1 cellular context compared by ENCODE assay signal in the genomic region with DNA sequence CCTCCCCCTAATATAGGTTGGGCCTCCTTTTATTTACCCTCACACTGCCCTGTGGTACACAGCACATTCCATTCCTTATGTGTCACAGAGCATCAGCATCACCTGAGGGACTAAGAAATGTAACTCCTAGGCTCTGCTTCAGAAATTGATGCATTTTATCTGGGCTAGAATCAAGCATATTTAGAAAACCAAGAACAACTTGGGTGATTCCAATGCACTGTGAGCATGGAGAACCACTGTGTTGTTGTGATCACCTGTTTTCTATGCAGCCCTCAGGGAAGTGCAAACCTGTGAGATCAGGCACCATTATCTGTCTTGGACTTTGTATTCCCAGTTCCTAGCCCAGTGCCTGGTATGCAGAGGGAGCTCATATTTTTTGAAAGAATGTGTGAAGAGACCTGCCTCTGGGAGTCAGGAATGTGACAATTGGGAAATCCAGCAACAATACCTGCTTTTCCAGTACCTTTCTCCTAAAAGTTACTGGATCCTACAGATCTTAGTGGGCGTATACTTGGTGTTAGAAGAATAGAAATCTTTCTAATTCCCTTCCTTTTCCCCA.
TF ChIP-seq lines count a peak whose summit lies in the region.

No MANE protein-coding gene starts in this region.

TF ChIP-seq in HepG2, 621 proteins besides CTCF, POLR2A, EP300 and RAD21 (continued from another document and continues in another):
- TF ChIP-seq, protein P1, sequence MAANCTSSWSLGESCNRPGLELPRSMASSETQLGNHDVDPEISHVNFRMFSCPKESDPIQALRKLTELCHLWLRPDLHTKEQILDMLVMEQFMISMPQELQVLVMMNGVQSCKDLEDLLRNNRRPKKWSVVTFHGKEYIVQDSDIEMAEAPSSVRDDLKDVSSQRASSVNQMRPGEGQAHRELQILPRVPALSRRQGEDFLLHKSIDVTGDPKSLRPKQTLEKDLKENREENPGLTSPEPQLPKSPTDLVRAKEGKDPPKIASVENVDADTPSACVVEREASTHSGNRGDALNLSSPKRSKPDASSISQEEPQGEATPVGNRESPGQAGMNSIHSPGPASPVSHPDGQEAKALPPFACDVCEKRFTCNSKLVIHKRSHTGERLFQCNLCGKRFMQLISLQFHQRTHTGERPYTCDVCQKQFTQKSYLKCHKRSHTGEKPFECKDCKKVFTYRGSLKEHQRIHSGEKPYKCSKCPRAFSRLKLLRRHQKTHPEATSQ (CRISPR knock-in tag; IDR thresholded peaks at IDR 0.05; ENCODE audit: borderline replicate concordance): peak; percentile 86; the same call in 1 of the 2 replicates
- TF ChIP-seq ZNF205 (CRISPR knock-in tag; IDR thresholded peaks at IDR 0.05) (peak; percentile 73; the same call in 1 of the 2 replicates), REPIN1 (CRISPR knock-in tag; IDR thresholded peaks at IDR 0.05; ENCODE audit: borderline replicate concordance, low read depth) (peak; percentile 79; the same call in 1 of the 2 replicates), SOX13 (IDR thresholded peaks at IDR 0.05) (peak; percentile 50; the same call in 1 of the 2 replicates), SOX13 (CRISPR knock-in tag; conservative IDR thresholded peaks at IDR 0.05 in 1 of 2, IDR thresholded peaks at IDR 0.05 in 1 of 2) (peak in 1 of 2 experiments; percentile 91; a peak in 2 of 4 replicates), SUZ12 (IDR thresholded peaks at IDR 0.05; ENCODE audit: low read depth, low read length) (no peak), HNF4G (IDR thresholded peaks at IDR 0.05; ENCODE audit: borderline replicate concordance, low read depth, low read length) (peak; percentile 91), HNF4G (CRISPR knock-in tag; IDR thresholded peaks at IDR 0.05; ENCODE audit: borderline replicate concordance, low read depth) (peak; percentile 71; the same call in 1 of the 2 replicates), CBX5 (CRISPR knock-in tag; IDR thresholded peaks at IDR 0.05; ENCODE audit: borderline replicate concordance) (peak; percentile 53), ZNF3 (CRISPR knock-in tag; IDR thresholded peaks at IDR 0.05) (peak; percentile 75; the same call in 1 of the 2 replicates), ZMYM4 (CRISPR knock-in tag; IDR thresholded peaks at IDR 0.05) (peak; percentile 45; the same call in 1 of the 2 replicates), HOXA3 (CRISPR knock-in tag; IDR thresholded peaks at IDR 0.05) (0 out of 2 replicates have a peak, but pooled peaks have one; percentile 27), NR2F2 (IDR thresholded peaks at IDR 0.05; ENCODE audit: borderline replicate concordance, low read depth) (no peak; the same call in 1 of the 2 replicates), DMAP1 (CRISPR knock-in tag; IDR thresholded peaks at IDR 0.05) (0 out of 2 replicates have a peak, but pooled peaks have one; percentile 32), ESRRA (CRISPR knock-in tag; IDR thresholded peaks at IDR 0.05; ENCODE audit: low read depth) (0 out of 2 replicates have a peak, but pooled peaks have one; percentile 32), ETV5 (CRISPR knock-in tag; IDR thresholded peaks at IDR 0.05; ENCODE audit: borderline replicate concordance) (no peak), RFX5 (IDR thresholded peaks at IDR 0.05; ENCODE audit: low read depth, low read length) (no peak), PHF5A (CRISPR knock-in tag; IDR thresholded peaks at IDR 0.05; ENCODE audit: low read depth, unreplicated experiment) (no peak), ZKSCAN8 (CRISPR knock-in tag; IDR thresholded peaks at IDR 0.05; ENCODE audit: borderline replicate concordance) (0 out of 2 replicates have a peak, but pooled peaks have one; percentile 35), ZEB1 (IDR thresholded peaks at IDR 0.05; ENCODE audit: insufficient replicate concordance, low read depth) (peak; percentile 97), NFIC (IDR thresholded peaks at IDR 0.05; ENCODE audit: low read length) (peak; percentile 57; the same call in 1 of the 2 replicates), KMT2A (CRISPR knock-in tag; IDR thresholded peaks at IDR 0.05) (no peak), ZNF292 (CRISPR knock-in tag; IDR thresholded peaks at IDR 0.05; ENCODE audit: borderline replicate concordance, low read depth) (peak; percentile 37; the same call in 1 of the 2 replicates), ZNF296 (CRISPR knock-in tag; conservative IDR thresholded peaks at IDR 0.05) (no peak), HMG20B (CRISPR knock-in tag; conservative IDR thresholded peaks at IDR 0.05) (0 out of 2 replicates have a peak, but pooled peaks have one; percentile 22), SMAD3 (CRISPR knock-in tag; IDR thresholded peaks at IDR 0.05) (0 out of 2 replicates have a peak, but pooled peaks have one; percentile 46), NFYB (CRISPR knock-in tag; IDR thresholded peaks at IDR 0.05) (no peak), SIX4 (CRISPR knock-in tag; IDR thresholded peaks at IDR 0.05) (peak; percentile 42; the same call in 1 of the 2 replicates), FOSL2 (CRISPR knock-in tag; IDR thresholded peaks at IDR 0.05) (peak; percentile 88), SKI (IDR thresholded peaks at IDR 0.05; ENCODE audit: partially characterized antibody) (no peak), ZSCAN31 (CRISPR knock-in tag; IDR thresholded peaks at IDR 0.05; ENCODE audit: low read depth) (peak; percentile 40; the same call in 1 of the 2 replicates), KLF9 (CRISPR knock-in tag; IDR thresholded peaks at IDR 0.05; ENCODE audit: low read depth) (no peak), FOXP1 (IDR thresholded peaks at IDR 0.05) (no peak), FOXP1 (CRISPR knock-in tag; IDR thresholded peaks at IDR 0.05) (peak; percentile 50; the same call in 1 of the 2 replicates), HNRNPH1 (optimal IDR thresholded peaks at IDR 0.05; ENCODE audit: low read depth, low read length) (no peak), GATAD2A (CRISPR knock-in tag; IDR thresholded peaks at IDR 0.05) (peak; percentile 59), SP140L (CRISPR knock-in tag; IDR thresholded peaks at IDR 0.05; ENCODE audit: borderline replicate concordance) (no peak), ZBTB21 (CRISPR knock-in tag; IDR thresholded peaks at IDR 0.05) (no peak; the same call in 1 of the 2 replicates), CREM (IDR thresholded peaks at IDR 0.05) (peak; percentile 43; the same call in 1 of the 2 replicates), CREM (CRISPR knock-in tag; IDR thresholded peaks at IDR 0.05) (no peak), JUNB (CRISPR knock-in tag; IDR thresholded peaks at IDR 0.05; ENCODE audit: borderline replicate concordance) (0 out of 2 replicates have a peak, but pooled peaks have one; percentile 74), ZNF451 (CRISPR knock-in tag; IDR thresholded peaks at IDR 0.05) (0 out of 2 replicates have a peak, but pooled peaks have one; percentile 39), ZNF605 (CRISPR knock-in tag; IDR thresholded peaks at IDR 0.05) (0 out of 2 replicates have a peak, but pooled peaks have one; percentile 11), SMARCC2 (IDR thresholded peaks at IDR 0.05) (no peak), ZNF382 (CRISPR knock-in tag; IDR thresholded peaks at IDR 0.05; ENCODE audit: borderline replicate concordance) (no peak), ADNP (CRISPR knock-in tag; IDR thresholded peaks at IDR 0.05) (0 out of 2 replicates have a peak, but pooled peaks have one; percentile 17), ZMYM3 (CRISPR knock-in tag; IDR thresholded peaks at IDR 0.05) (peak; percentile 93)
- TF ChIP-seq, protein P2, sequence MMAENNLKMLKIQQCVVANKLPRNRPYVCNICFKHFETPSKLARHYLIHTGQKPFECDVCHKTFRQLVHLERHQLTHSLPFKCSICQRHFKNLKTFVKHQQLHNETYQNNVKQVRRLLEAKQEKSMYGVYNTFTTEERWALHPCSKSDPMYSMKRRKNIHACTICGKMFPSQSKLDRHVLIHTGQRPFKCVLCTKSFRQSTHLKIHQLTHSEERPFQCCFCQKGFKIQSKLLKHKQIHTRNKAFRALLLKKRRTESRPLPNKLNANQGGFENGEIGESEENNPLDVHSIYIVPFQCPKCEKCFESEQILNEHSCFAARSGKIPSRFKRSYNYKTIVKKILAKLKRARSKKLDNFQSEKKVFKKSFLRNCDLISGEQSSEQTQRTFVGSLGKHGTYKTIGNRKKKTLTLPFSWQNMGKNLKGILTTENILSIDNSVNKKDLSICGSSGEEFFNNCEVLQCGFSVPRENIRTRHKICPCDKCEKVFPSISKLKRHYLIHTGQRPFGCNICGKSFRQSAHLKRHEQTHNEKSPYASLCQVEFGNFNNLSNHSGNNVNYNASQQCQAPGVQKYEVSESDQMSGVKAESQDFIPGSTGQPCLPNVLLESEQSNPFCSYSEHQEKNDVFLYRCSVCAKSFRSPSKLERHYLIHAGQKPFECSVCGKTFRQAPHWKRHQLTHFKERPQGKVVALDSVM (CRISPR knock-in tag; IDR thresholded peaks at IDR 0.05): peak; percentile 61
- TF ChIP-seq, protein P3, sequence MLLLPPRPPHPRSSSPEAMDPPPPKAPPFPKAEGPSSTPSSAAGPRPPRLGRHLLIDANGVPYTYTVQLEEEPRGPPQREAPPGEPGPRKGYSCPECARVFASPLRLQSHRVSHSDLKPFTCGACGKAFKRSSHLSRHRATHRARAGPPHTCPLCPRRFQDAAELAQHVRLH (CRISPR knock-in tag; IDR thresholded peaks at IDR 0.05; ENCODE audit: borderline replicate concordance, low read depth): peak; percentile 75; the same call in 1 of the 2 replicates
- TF ChIP-seq, protein P4, sequence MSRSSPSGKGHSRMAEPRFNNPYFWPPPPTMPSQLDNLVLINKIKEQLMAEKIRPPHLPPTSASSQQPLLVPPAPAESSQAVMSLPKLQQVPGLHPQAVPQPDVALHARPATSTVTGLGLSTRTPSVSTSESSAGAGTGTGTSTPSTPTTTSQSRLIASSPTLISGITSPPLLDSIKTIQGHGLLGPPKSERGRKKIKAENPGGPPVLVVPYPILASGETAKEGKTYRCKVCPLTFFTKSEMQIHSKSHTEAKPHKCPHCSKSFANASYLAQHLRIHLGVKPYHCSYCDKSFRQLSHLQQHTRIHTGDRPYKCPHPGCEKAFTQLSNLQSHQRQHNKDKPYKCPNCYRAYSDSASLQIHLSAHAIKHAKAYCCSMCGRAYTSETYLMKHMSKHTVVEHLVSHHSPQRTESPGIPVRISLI (CRISPR knock-in tag; IDR thresholded peaks at IDR 0.05; ENCODE audit: borderline replicate concordance): peak; percentile 47; the same call in 1 of the 2 replicates
- TF ChIP-seq, protein P5, sequence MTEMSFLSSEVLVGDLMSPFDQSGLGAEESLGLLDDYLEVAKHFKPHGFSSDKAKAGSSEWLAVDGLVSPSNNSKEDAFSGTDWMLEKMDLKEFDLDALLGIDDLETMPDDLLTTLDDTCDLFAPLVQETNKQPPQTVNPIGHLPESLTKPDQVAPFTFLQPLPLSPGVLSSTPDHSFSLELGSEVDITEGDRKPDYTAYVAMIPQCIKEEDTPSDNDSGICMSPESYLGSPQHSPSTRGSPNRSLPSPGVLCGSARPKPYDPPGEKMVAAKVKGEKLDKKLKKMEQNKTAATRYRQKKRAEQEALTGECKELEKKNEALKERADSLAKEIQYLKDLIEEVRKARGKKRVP (CRISPR knock-in tag; IDR thresholded peaks at IDR 0.05): 0 out of 4 replicates have a peak, but pooled peaks of 1 of the 2 experiments have one; percentile 7
- TF ChIP-seq, protein P6, sequence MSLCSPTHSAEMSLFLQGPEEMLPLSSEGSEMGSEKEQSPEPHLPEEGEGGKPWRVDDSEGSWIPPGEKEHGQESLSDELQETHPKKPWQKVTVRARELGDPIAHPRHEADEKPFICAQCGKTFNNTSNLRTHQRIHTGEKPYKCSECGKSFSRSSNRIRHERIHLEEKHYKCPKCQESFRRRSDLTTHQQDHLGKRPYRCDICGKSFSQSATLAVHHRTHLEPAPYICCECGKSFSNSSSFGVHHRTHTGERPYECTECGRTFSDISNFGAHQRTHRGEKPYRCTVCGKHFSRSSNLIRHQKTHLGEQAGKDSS (CRISPR knock-in tag; IDR thresholded peaks at IDR 0.05; ENCODE audit: borderline replicate concordance, low read depth): peak; percentile 40; the same call in 1 of the 2 replicates
- TF ChIP-seq, protein P7, sequence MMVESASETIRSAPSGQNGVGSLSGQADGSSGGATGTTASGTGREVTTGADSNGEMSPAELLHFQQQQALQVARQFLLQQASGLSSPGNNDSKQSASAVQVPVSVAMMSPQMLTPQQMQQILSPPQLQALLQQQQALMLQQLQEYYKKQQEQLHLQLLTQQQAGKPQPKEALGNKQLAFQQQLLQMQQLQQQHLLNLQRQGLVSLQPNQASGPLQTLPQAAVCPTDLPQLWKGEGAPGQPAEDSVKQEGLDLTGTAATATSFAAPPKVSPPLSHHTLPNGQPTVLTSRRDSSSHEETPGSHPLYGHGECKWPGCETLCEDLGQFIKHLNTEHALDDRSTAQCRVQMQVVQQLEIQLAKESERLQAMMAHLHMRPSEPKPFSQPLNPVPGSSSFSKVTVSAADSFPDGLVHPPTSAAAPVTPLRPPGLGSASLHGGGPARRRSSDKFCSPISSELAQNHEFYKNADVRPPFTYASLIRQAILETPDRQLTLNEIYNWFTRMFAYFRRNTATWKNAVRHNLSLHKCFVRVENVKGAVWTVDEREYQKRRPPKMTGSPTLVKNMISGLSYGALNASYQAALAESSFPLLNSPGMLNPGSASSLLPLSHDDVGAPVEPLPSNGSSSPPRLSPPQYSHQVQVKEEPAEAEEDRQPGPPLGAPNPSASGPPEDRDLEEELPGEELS (CRISPR knock-in tag; IDR thresholded peaks at IDR 0.05): peak; percentile 73
- TF ChIP-seq, protein P8, sequence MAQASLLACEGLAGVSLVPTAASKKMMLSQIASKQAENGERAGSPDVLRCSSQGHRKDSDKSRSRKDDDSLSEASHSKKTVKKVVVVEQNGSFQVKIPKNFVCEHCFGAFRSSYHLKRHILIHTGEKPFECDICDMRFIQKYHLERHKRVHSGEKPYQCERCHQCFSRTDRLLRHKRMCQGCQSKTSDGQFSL (CRISPR knock-in tag; IDR thresholded peaks at IDR 0.05): no peak
- TF ChIP-seq, protein P9, sequence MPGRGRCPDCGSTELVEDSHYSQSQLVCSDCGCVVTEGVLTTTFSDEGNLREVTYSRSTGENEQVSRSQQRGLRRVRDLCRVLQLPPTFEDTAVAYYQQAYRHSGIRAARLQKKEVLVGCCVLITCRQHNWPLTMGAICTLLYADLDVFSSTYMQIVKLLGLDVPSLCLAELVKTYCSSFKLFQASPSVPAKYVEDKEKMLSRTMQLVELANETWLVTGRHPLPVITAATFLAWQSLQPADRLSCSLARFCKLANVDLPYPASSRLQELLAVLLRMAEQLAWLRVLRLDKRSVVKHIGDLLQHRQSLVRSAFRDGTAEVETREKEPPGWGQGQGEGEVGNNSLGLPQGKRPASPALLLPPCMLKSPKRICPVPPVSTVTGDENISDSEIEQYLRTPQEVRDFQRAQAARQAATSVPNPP (CRISPR knock-in tag; IDR thresholded peaks at IDR 0.05): no peak; the same call in 1 of the 2 replicates
- TF ChIP-seq, protein P10, sequence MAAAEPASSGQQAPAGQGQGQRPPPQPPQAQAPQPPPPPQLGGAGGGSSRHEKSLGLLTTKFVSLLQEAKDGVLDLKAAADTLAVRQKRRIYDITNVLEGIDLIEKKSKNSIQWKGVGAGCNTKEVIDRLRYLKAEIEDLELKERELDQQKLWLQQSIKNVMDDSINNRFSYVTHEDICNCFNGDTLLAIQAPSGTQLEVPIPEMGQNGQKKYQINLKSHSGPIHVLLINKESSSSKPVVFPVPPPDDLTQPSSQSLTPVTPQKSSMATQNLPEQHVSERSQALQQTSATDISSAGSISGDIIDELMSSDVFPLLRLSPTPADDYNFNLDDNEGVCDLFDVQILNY (CRISPR knock-in tag; conservative IDR thresholded peaks at IDR 0.05): no peak
